8 cellular contexts compared by ENCODE assay signal in genomic region chr11:96188625-96189006, GRCh38.
DNase-seq lines count a peak whose midpoint lies in the region; ATAC-seq and TF ChIP-seq lines count a peak whose summit lies in the region.

No MANE protein-coding gene starts in this region.

- peak; percentile 38 for DNase-seq in activated T-cell treated with anti-CD3 and anti-CD28 coated beads for 4 hours
- no peak for DNase-seq in activated T-cell treated with anti-CD3 and anti-CD28 coated beads, Interleukin-2, amount 50 U/mL, for 1 hour
- peak; percentile 49 for DNase-seq in activated CD4-positive, alpha-beta T cell treated with anti-CD3 and anti-CD28 coated beads for 48 hours
- no peak for DNase-seq in left ventricle myocardium inferior
- no peak for DNase-seq in tibial artery
- no peak for DNase-seq in globus pallidus (ENCODE audit: low spot score)
- no peak for DNase-seq in COLO668 (lab: John Stamatoyannopoulos, UW; ENCODE audit: unreplicated experiment)

- peak overlapping the region; percentile 63 for H3K27ac ChIP-seq in left ventricle myocardium inferior (replicated peaks)
- peak overlapping the region; percentile 46 to 50 for H3K27ac ChIP-seq in tibial artery

- H3K4me3 ChIP-seq in left ventricle myocardium inferior (no peak overlapping the region), tibial artery (no peak overlapping the region)

- no peaks in the 10 kb centered on the region for H3K27me3 ChIP-seq in left ventricle myocardium inferior (ENCODE audit: low read depth)
- no peaks in the 10 kb centered on the region for H3K27me3 ChIP-seq in tibial artery

- TF ChIP-seq CTCF in left ventricle myocardium inferior (IDR thresholded peaks at IDR 0.05; ENCODE audit: borderline replicate concordance) (no peak), tibial artery (IDR thresholded peaks at IDR 0.05) (no peak)

- no peaks in the 10 kb centered on the region for H3K9me3 ChIP-seq in left ventricle myocardium inferior (replicated peaks)
- no peaks in the 10 kb centered on the region for H3K9me3 ChIP-seq in tibial artery

- peak; percentile 50 for ATAC-seq in HG03025 (IDR thresholded peaks at IDR 0.05; ENCODE audit: low FRiP score, unreplicated experiment)

- H3K36me3 ChIP-seq in left ventricle myocardium inferior: no peaks in the 10 kb centered on the region
- H3K36me3 ChIP-seq in tibial artery: no peaks in the 10 kb centered on the region

- intact Hi-C loops in left ventricle myocardium inferior (cut with micrococcal nuclease): no loop called here
- intact Hi-C loops in tibial artery (cut with DNase I; ENCODE audit: low total_unique reads): no loop called here

- H3K4me1 ChIP-seq in left ventricle myocardium inferior: peaks cover 20% of the 10 kb centered on the region
- H3K4me1 ChIP-seq in tibial artery: peaks cover 0 to 36% (median 16%) of the 10 kb centered on the region in 4 donors

Comparison
In these comparisons a context has a peak if more than half of its experiments do, and no peak if none do; other contexts are left out.
1. DNase-seq: peak in activated T-cell treated with anti-CD3 and anti-CD28 coated beads for 4 hours (single experiment) and activated CD4-positive, alpha-beta T cell treated with anti-CD3 and anti-CD28 coated beads for 48 hours (single experiment); none in activated T-cell treated with anti-CD3 and anti-CD28 coated beads, Interleukin-2, amount 50 U/mL, for 1 hour (single experiment), left ventricle myocardium inferior (single experiment), tibial artery (0 of 2), globus pallidus (single experiment) and COLO668 (single experiment).